Comparison of ENCODE assay signal across 1 cellular context in genomic region chr17:81171941-81172340, GRCh38.
TF ChIP-seq lines count a peak whose summit lies in the region.

No MANE protein-coding gene starts in this region.

TF ChIP-seq in HepG2, 621 proteins besides CTCF, POLR2A, EP300 and RAD21 (continued from another document):
- TF ChIP-seq ZNF280D (CRISPR knock-in tag; IDR thresholded peaks at IDR 0.05): no peak
- TF ChIP-seq ZNF484 (CRISPR knock-in tag; IDR thresholded peaks at IDR 0.05; ENCODE audit: borderline replicate concordance, low read depth): no peak
- no peak for TF ChIP-seq STAT5B (CRISPR knock-in tag; IDR thresholded peaks at IDR 0.05)
- TF ChIP-seq, protein P1, sequence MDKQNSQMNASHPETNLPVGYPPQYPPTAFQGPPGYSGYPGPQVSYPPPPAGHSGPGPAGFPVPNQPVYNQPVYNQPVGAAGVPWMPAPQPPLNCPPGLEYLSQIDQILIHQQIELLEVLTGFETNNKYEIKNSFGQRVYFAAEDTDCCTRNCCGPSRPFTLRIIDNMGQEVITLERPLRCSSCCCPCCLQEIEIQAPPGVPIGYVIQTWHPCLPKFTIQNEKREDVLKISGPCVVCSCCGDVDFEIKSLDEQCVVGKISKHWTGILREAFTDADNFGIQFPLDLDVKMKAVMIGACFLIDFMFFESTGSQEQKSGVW (CRISPR knock-in tag; IDR thresholded peaks at IDR 0.05; ENCODE audit: borderline replicate concordance): no peak
- TF ChIP-seq, protein P2, sequence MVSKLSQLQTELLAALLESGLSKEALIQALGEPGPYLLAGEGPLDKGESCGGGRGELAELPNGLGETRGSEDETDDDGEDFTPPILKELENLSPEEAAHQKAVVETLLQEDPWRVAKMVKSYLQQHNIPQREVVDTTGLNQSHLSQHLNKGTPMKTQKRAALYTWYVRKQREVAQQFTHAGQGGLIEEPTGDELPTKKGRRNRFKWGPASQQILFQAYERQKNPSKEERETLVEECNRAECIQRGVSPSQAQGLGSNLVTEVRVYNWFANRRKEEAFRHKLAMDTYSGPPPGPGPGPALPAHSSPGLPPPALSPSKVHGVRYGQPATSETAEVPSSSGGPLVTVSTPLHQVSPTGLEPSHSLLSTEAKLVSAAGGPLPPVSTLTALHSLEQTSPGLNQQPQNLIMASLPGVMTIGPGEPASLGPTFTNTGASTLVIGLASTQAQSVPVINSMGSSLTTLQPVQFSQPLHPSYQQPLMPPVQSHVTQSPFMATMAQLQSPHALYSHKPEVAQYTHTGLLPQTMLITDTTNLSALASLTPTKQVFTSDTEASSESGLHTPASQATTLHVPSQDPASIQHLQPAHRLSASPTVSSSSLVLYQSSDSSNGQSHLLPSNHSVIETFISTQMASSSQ (IDR thresholded peaks at IDR 0.05; ENCODE audit: low read depth): no peak
- TF ChIP-seq, protein P2 (CRISPR knock-in tag; IDR thresholded peaks at IDR 0.05; ENCODE audit: borderline replicate concordance): no peak
- no peak for TF ChIP-seq SOX6 (IDR thresholded peaks at IDR 0.05)
- TF ChIP-seq SOX6 (CRISPR knock-in tag; IDR thresholded peaks at IDR 0.05): peak; percentile 40
- peak; percentile 66 for TF ChIP-seq SOX5 (CRISPR knock-in tag; IDR thresholded peaks at IDR 0.05; ENCODE audit: borderline replicate concordance)
- TF ChIP-seq POLR2G (IDR thresholded peaks at IDR 0.05; ENCODE audit: low read depth, low read length): no peak
- TF ChIP-seq NFRKB (IDR thresholded peaks at IDR 0.05): no peak
- TF ChIP-seq NCOA5 (CRISPR knock-in tag; IDR thresholded peaks at IDR 0.05): no peak
- no peak for TF ChIP-seq ZNF143 (CRISPR knock-in tag; IDR thresholded peaks at IDR 0.05)
- TF ChIP-seq MTERF4 (CRISPR knock-in tag; IDR thresholded peaks at IDR 0.05): no peak
- TF ChIP-seq HDAC6 (IDR thresholded peaks at IDR 0.05; ENCODE audit: low read depth, low read length): no peak
- TF ChIP-seq SAP130 (CRISPR knock-in tag; IDR thresholded peaks at IDR 0.05; ENCODE audit: low read depth): 0 out of 2 replicates have a peak, but pooled peaks have one; percentile 33
- 0 out of 2 replicates have a peak, but pooled peaks have one; percentile 21 for TF ChIP-seq ZNF710 (CRISPR knock-in tag; IDR thresholded peaks at IDR 0.05; ENCODE audit: borderline replicate concordance)
- no peak for TF ChIP-seq ZNF121 (CRISPR knock-in tag; IDR thresholded peaks at IDR 0.05)
- no peak for TF ChIP-seq GATAD2A (CRISPR knock-in tag; IDR thresholded peaks at IDR 0.05)
- TF ChIP-seq ZBTB14 (CRISPR knock-in tag; IDR thresholded peaks at IDR 0.05): no peak
- no peak for TF ChIP-seq ZNF614 (CRISPR knock-in tag; IDR thresholded peaks at IDR 0.05; ENCODE audit: borderline replicate concordance)
- no peak for TF ChIP-seq NFKB2 (CRISPR knock-in tag; IDR thresholded peaks at IDR 0.05; ENCODE audit: borderline replicate concordance)
- TF ChIP-seq ATM (IDR thresholded peaks at IDR 0.05; ENCODE audit: borderline replicate concordance): no peak
- TF ChIP-seq ZFAT (CRISPR knock-in tag; conservative IDR thresholded peaks at IDR 0.05): no peak
- no peak for TF ChIP-seq ZNF343 (CRISPR knock-in tag; IDR thresholded peaks at IDR 0.05)
- no peak for TF ChIP-seq ZNF546 (CRISPR knock-in tag; conservative IDR thresholded peaks at IDR 0.05)
- no peak for TF ChIP-seq HNRNPUL1 (IDR thresholded peaks at IDR 0.05; ENCODE audit: low read depth, low read length)
- TF ChIP-seq ZMYM3 (CRISPR knock-in tag; IDR thresholded peaks at IDR 0.05): no peak
- no peak for TF ChIP-seq SMAD1 (CRISPR knock-in tag; IDR thresholded peaks at IDR 0.05; ENCODE audit: borderline replicate concordance, low read depth)
- no peak for TF ChIP-seq RBM39 (IDR thresholded peaks at IDR 0.05; ENCODE audit: low read depth, low read length, poor library complexity, severe bottlenecking)
- TF ChIP-seq BRD4 (CRISPR knock-in tag; IDR thresholded peaks at IDR 0.05): no peak
- peak; percentile 56; the same call in 1 of the 2 replicates for TF ChIP-seq KDM2A (CRISPR knock-in tag; IDR thresholded peaks at IDR 0.05; ENCODE audit: borderline replicate concordance, low read depth)
- no peak for TF ChIP-seq ZNF3 (CRISPR knock-in tag; IDR thresholded peaks at IDR 0.05)
- no peak for TF ChIP-seq ZNF264 (CRISPR knock-in tag; IDR thresholded peaks at IDR 0.05)
- TF ChIP-seq, protein P3, sequence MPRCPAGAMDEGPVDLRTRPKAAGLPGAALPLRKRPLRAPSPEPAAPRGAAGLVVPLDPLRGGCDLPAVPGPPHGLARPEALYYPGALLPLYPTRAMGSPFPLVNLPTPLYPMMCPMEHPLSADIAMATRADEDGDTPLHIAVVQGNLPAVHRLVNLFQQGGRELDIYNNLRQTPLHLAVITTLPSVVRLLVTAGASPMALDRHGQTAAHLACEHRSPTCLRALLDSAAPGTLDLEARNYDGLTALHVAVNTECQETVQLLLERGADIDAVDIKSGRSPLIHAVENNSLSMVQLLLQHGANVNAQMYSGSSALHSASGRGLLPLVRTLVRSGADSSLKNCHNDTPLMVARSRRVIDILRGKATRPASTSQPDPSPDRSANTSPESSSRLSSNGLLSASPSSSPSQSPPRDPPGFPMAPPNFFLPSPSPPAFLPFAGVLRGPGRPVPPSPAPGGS (CRISPR knock-in tag; IDR thresholded peaks at IDR 0.05): no peak
- TF ChIP-seq, protein P4, sequence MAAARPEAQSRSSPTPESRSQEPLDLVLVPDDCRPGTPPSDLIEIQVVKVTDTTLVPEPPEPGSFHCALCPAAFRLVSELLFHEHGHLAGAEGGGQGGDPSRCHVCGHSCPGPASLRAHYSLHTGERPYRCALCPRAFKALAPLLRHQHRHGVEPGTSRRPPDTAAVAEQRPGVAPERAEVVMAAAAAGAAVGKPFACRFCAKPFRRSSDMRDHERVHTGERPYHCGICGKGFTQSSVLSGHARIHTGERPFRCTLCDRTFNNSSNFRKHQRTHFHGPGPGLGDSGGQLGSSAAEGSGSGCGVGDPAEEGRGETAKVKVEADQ (CRISPR knock-in tag; IDR thresholded peaks at IDR 0.05; ENCODE audit: borderline replicate concordance): no peak
- TF ChIP-seq GLMP (CRISPR knock-in tag; IDR thresholded peaks at IDR 0.05; ENCODE audit: borderline replicate concordance): no peak
- no peak for TF ChIP-seq SOX13 (IDR thresholded peaks at IDR 0.05)
- peak in 1 of 2 experiments; percentile 55; a peak in 1 of 4 replicates for TF ChIP-seq SOX13 (CRISPR knock-in tag; conservative IDR thresholded peaks at IDR 0.05 in 1 of 2, IDR thresholded peaks at IDR 0.05 in 1 of 2)
- no peak for TF ChIP-seq IRF9 (CRISPR knock-in tag; IDR thresholded peaks at IDR 0.05; ENCODE audit: borderline replicate concordance)
